In genomic region chr1:27863552-27863943, GRCh38 we compare ENCODE assay signal across 9 cellular contexts. TPM values are rescaled to one million over a fixed set of nuclear protein-coding genes. Genes with fewer than 3 reads are reported as not detected.
DNase-seq lines count a peak whose midpoint lies in the region; ATAC-seq, FAIRE-seq and TF ChIP-seq lines count a peak whose summit lies in the region.
"Had no signal": no experiment of that assay in that cellular context is flagged by ENCODE, and none has a peak within 500 bp of the region (broad histone marks: within the 10 kb centered on the region; RNA-seq: fewer than 3 reads in every experiment).

No MANE protein-coding gene starts in this region.

- peak overlapping the region; percentile 77 for H3K9ac ChIP-seq in adipocyte (ENCODE audit: low read length)

- ATAC-seq in lung (ENCODE audit: insufficient read depth, low FRiP score): peak; percentile 19

- H3K4me1 Mint-ChIP-seq in activated naive CD4-positive, alpha-beta T cell treated with anti-CD3 and anti-CD28 coated beads for 36 hours (ENCODE audit: low read depth): peaks cover 42% of the 10 kb centered on the region

- no peaks in the 10 kb centered on the region for H3K9me3 Mint-ChIP-seq in activated naive CD4-positive, alpha-beta T cell treated with anti-CD3 and anti-CD28 coated beads for 36 hours

- TF ChIP-seq CTCF in lung (IDR thresholded peaks at IDR 0.05; ENCODE audit: control extremely low read depth, extremely low read depth): no peak

- peaks cover 34% of the 10 kb centered on the region for H3K4me1 ChIP-seq in adipocyte (ENCODE audit: control insufficient read depth, insufficient read depth, low read length)
- peaks cover 0 to 3% of the 10 kb centered on the region in 2 donors for H3K4me1 ChIP-seq in lung (ENCODE audit: control insufficient read depth in 2 of 2, insufficient read depth in 2 of 2, low read length in 2 of 2)
- no peaks in the 10 kb centered on the region for H3K4me1 ChIP-seq in small intestine (ENCODE audit: control insufficient read depth in 2 of 2, insufficient read depth in 1 of 2, low read depth in 1 of 2, low read length in 1 of 2)

- no peak for FAIRE-seq in small intestine (lab: Jason Lieb, UNC)

- H3K4me3 ChIP-seq in adipocyte (ENCODE audit: low read length): no peak overlapping the region
- H3K4me3 ChIP-seq in lung: no peak overlapping the region
- no peak overlapping the region for H3K4me3 ChIP-seq in small intestine (ENCODE audit: low read depth in 1 of 2, low read length in 2 of 2)

- H3K27me3 ChIP-seq in adipocyte (replicated peaks; ENCODE audit: control insufficient read depth, insufficient read depth, low read length) (no peaks in the 10 kb centered on the region), lung (ENCODE audit: control insufficient read depth, insufficient read depth) (no peaks in the 10 kb centered on the region), small intestine (ENCODE audit: control insufficient read depth in 2 of 2, insufficient read depth in 2 of 2, low read length in 2 of 2) (no peaks in the 10 kb centered on the region)

- H3K27ac Mint-ChIP-seq in activated naive CD4-positive, alpha-beta T cell treated with anti-CD3 and anti-CD28 coated beads for 36 hours: peak overlapping the region; percentile 93

- H3K27me3 Mint-ChIP-seq in activated naive CD4-positive, alpha-beta T cell treated with anti-CD3 and anti-CD28 coated beads for 36 hours (ENCODE audit: low read depth): no peaks in the 10 kb centered on the region

- 27 to 66% methylated on average over 1 of the region's 1 CpG for WGBS in lung, 2 donors
- 82 to 100% (median 100%) methylated on average over 1 of the region's 1 CpG for WGBS in small intestine, 3 donors

- intact Hi-C loops in activated naive CD4-positive, alpha-beta T cell treated with anti-CD3 and anti-CD28 coated beads for 36 hours (cut with micrococcal nuclease): loop anchor here (5.0 kb wide), 1 partner anchor 94 kb away; the partner anchor contains the start of gene XKR8

- H3K9me3 ChIP-seq in adipocyte (ENCODE audit: control insufficient read depth, low read length) (no peaks in the 10 kb centered on the region), lung (ENCODE audit: control insufficient read depth in 2 of 2, insufficient read depth in 1 of 2, low read length in 1 of 2) (no peaks in the 10 kb centered on the region), small intestine (ENCODE audit: control insufficient read depth, low read depth) (no peaks in the 10 kb centered on the region)

- H3K36me3 ChIP-seq in adipocyte (ENCODE audit: control insufficient read depth, insufficient read depth, low read length, severe bottlenecking) (no peaks in the 10 kb centered on the region), lung (ENCODE audit: control insufficient read depth in 2 of 2, insufficient read depth in 2 of 2, low read length in 2 of 2) (no peaks in the 10 kb centered on the region), small intestine (ENCODE audit: control insufficient read depth in 2 of 2, insufficient read depth in 2 of 2, low read length in 2 of 2) (no peaks in the 10 kb centered on the region)

- no peaks in the 10 kb centered on the region for H3K36me3 Mint-ChIP-seq in activated naive CD4-positive, alpha-beta T cell treated with anti-CD3 and anti-CD28 coated beads for 36 hours (ENCODE audit: low read depth)

- CTCF ChIA-PET in activated naive CD4-positive, alpha-beta T cell treated with anti-CD3 and anti-CD28 coated beads for 36 hours (lab: Charles Lee): no interaction called here

- no peak for DNase-seq in activated naive CD4-positive, alpha-beta T cell treated with anti-CD3 and anti-CD28 coated beads for 36 hours
- no peak for DNase-seq in activated naive CD4-positive, alpha-beta T cell treated with anti-CD3 and anti-CD28 coated beads, Interleukin-2, amount 50 U/mL, for 16 hours
- DNase-seq in adipocyte (ENCODE audit: low read depth): no peak
- DNase-seq in lung (ENCODE audit: low spot score): no peak
- DNase-seq in NCI-H2081 (lab: John Stamatoyannopoulos, UW): no peak
- no peak for DNase-seq in activated T-cell treated with anti-CD3 and anti-CD28 coated beads for 4 hours
- DNase-seq in small intestine: no peak
- DNase-seq: NCI-H1436 treated with DMSO at 0.1 percent for 48 hours had no signal

- no peak overlapping the region for H3K4me3 Mint-ChIP-seq in activated naive CD4-positive, alpha-beta T cell treated with anti-CD3 and anti-CD28 coated beads for 36 hours

- H3K27ac ChIP-seq in lung (ENCODE audit: low read depth in 1 of 2, low read length in 1 of 2) (peak overlapping the region in 1 of 2 donors; percentile 35), temporal lobe (ENCODE audit: low read depth, low read length) (peak overlapping the region; percentile 5), small intestine (ENCODE audit: low read depth in 1 of 2, low read length in 1 of 2) (peak overlapping the region in 1 of 2 donors; percentile 46)

RNA-seq across cellular contexts. Expression of gene THEMIS2, which starts 8.8 kb away (rescaled TPM):
- 10 to 100 TPM; 12.9 to 17.5 TPM for total RNA-seq in activated naive CD4-positive, alpha-beta T cell treated with anti-CD3 and anti-CD28 coated beads for 36 hours
- total RNA-seq in lung: 100 to 1,000 TPM in 1 of 2 donors, 10 to 100 TPM in 1; 21.3 to 115 TPM
- 100 to 1,000 TPM in 1 of 2 donors, 10 to 100 TPM in 1; 29.0 to 153 TPM for polyA plus RNA-seq in lung
- 3.7 TPM for total RNA-seq in temporal lobe
- 10 to 100 TPM in 2 of 3 donors, 1 to 10 TPM in 1; 2.2 to 16.8 (median 14.1) TPM for polyA plus RNA-seq in small intestine

RNA-seq across cellular contexts. Expression of gene PPP1R8, which starts 33.0 kb away (rescaled TPM):
- total RNA-seq in activated naive CD4-positive, alpha-beta T cell treated with anti-CD3 and anti-CD28 coated beads for 36 hours: 10 to 100 TPM; 34.1 to 35.8 TPM
- total RNA-seq in lung (10 to 100 TPM; 32.1 to 37.0 TPM), temporal lobe (38.8 TPM)
- polyA plus RNA-seq in lung (10 to 100 TPM; 20.9 to 34.6 TPM), small intestine (10 to 100 TPM; 26.6 to 30.0 (median 29.9) TPM)

RNA-seq across cellular contexts. Expression of gene RPA2, which starts 50.8 kb away (rescaled TPM):
- total RNA-seq in activated naive CD4-positive, alpha-beta T cell treated with anti-CD3 and anti-CD28 coated beads for 36 hours: 10 to 100 TPM; 62.9 to 76.7 TPM
- total RNA-seq in lung (10 to 100 TPM; 23.5 to 39.6 TPM), temporal lobe (50.2 TPM)
- polyA plus RNA-seq in lung (10 to 100 TPM; 24.2 to 31.0 TPM), small intestine (10 to 100 TPM; 17.0 to 26.8 (median 21.6) TPM)
